In genomic region chr10:53010362-53010907, GRCh38 we compare ENCODE assay signal across 35 cellular contexts.
"Had no signal": no experiment of that assay in that cellular context is flagged by ENCODE, and none has a peak within 500 bp of the region (broad histone marks: within the 10 kb centered on the region; RNA-seq: fewer than 3 reads in every experiment).

No MANE protein-coding gene starts in this region.

- H3K9me3 Mint-ChIP-seq: activated naive CD4-positive, alpha-beta T cell treated with anti-CD3 and anti-CD28 coated beads for 36 hours; activated naive CD8-positive, alpha-beta T cell treated with anti-CD3 and anti-CD28 coated beads, Interleukin-2, amount 10 ng/mL, durations not matched to agents 7 days and 5 days; endodermal cell; naive B cell; neural crest cell; stimulated activated naive CD8-positive, alpha-beta T cell treated with anti-CD3 and anti-CD28 coated beads, Interleukin-15, Interleukin-2, amounts not matched to agents 100 ng/mL and 50 ng/mL, for 24 hours; T-helper 1 cell treated with Interleukin-12 subunit alpha and Interleukin-12 subunit beta and Interleukin-4 antibody, amounts not matched to agents 30 μg/mL and 1 μg/mL, for 36 hours had no signal

- H3K36me3 ChIP-seq: breast epithelium, thoracic aorta, WERI-Rb-1 had no signal

- ATAC-seq: activated CD4-positive, CD25-positive, alpha-beta regulatory T cell treated with anti-CD3 and anti-CD28 coated beads, Interleukin-2, amount 50 U/mL, for 24 hours; esophagus mucosa; left colon; sciatic nerve; stimulated activated effector memory CD8-positive, alpha-beta T cell treated with anti-CD3 and anti-CD28 coated beads, Interleukin-12 subunit alpha, Interleukin-12 subunit beta, amount 100 ng/mL, for 72 hours had no signal

- H3K9me3 ChIP-seq: breast epithelium, thoracic aorta had no signal

- H3K4me3 Mint-ChIP-seq: activated CD4-positive, alpha-beta memory T cell treated with anti-CD3 and anti-CD28 coated beads for 36 hours; activated naive CD4-positive, alpha-beta T cell treated with anti-CD3 and anti-CD28 coated beads for 36 hours; activated naive CD8-positive, alpha-beta T cell treated with anti-CD3 and anti-CD28 coated beads, Interleukin-2, amount 10 ng/mL, durations not matched to agents 7 days and 5 days; activated T-helper 1 cell treated with anti-CD3 and anti-CD28 coated beads, Interleukin-12 subunit alpha, Interleukin-12 subunit beta, Interleukin-2, Interleukin-4 antibody, amounts not matched to agents 30 ng/mL and 10 ng/mL and 1 ng/mL, durations not matched to agents 14 hours and 24 hours and 36 hours; dendritic cell treated with granulocyte-macrophage colony-stimulating factor and Interleukin-4, amounts not matched to agents 40 ng/mL and 50 ng/mL, for 4 days; endodermal cell; immature natural killer cell; naive B cell; neural crest cell; stimulated activated effector memory CD8-positive, alpha-beta T cell treated with anti-CD3 and anti-CD28 coated beads, Interleukin-12 subunit alpha, Interleukin-12 subunit beta, amount 100 ng/mL, for 72 hours; stimulated activated naive CD8-positive, alpha-beta T cell treated with anti-CD3 and anti-CD28 coated beads, Interleukin-15, Interleukin-2, amounts not matched to agents 100 ng/mL and 50 ng/mL, for 24 hours; T-helper 1 cell treated with Interleukin-12 subunit alpha and Interleukin-12 subunit beta and Interleukin-4 antibody, amounts not matched to agents 30 μg/mL and 1 μg/mL, for 36 hours had no signal

- FAIRE-seq: kidney, urothelium cell line had no signal

- H3K4me1 Mint-ChIP-seq: activated naive CD8-positive, alpha-beta T cell treated with anti-CD3 and anti-CD28 coated beads, Interleukin-2, amount 10 ng/mL, durations not matched to agents 7 days and 5 days; immature natural killer cell; naive B cell; neural crest cell; stimulated activated effector memory CD8-positive, alpha-beta T cell treated with anti-CD3 and anti-CD28 coated beads, Interleukin-12 subunit alpha, Interleukin-12 subunit beta, amount 100 ng/mL, for 72 hours had no signal

- H3K27me3 ChIP-seq: breast epithelium had no signal

- H3K27me3 Mint-ChIP-seq: activated CD4-positive, alpha-beta memory T cell treated with anti-CD3 and anti-CD28 coated beads for 36 hours; activated naive CD8-positive, alpha-beta T cell treated with anti-CD3 and anti-CD28 coated beads, Interleukin-2, amount 10 ng/mL, durations not matched to agents 7 days and 5 days; dendritic cell treated with granulocyte-macrophage colony-stimulating factor and Interleukin-4, amounts not matched to agents 40 ng/mL and 50 ng/mL, for 4 days; naive B cell; stimulated activated naive CD8-positive, alpha-beta T cell treated with anti-CD3 and anti-CD28 coated beads, Interleukin-15, Interleukin-2, amounts not matched to agents 100 ng/mL and 50 ng/mL, for 24 hours had no signal

- H3K36me3 Mint-ChIP-seq: activated CD4-positive, alpha-beta memory T cell treated with anti-CD3 and anti-CD28 coated beads for 36 hours; activated naive CD8-positive, alpha-beta T cell treated with anti-CD3 and anti-CD28 coated beads, Interleukin-2, amount 10 ng/mL, durations not matched to agents 7 days and 5 days; naive B cell; stimulated activated effector memory CD8-positive, alpha-beta T cell treated with anti-CD3 and anti-CD28 coated beads, Interleukin-12 subunit alpha, Interleukin-12 subunit beta, amount 100 ng/mL, for 72 hours had no signal

- H3K27ac ChIP-seq: breast epithelium, skin epidermis, thoracic aorta, WERI-Rb-1 had no signal

- H3K27ac Mint-ChIP-seq: activated CD4-positive, alpha-beta memory T cell treated with anti-CD3 and anti-CD28 coated beads for 36 hours; activated naive CD4-positive, alpha-beta T cell treated with anti-CD3 and anti-CD28 coated beads for 36 hours; activated naive CD8-positive, alpha-beta T cell treated with anti-CD3 and anti-CD28 coated beads, Interleukin-2, amount 10 ng/mL, durations not matched to agents 7 days and 5 days; activated T-helper 1 cell treated with anti-CD3 and anti-CD28 coated beads, Interleukin-12 subunit alpha, Interleukin-12 subunit beta, Interleukin-2, Interleukin-4 antibody, amounts not matched to agents 30 ng/mL and 10 ng/mL and 1 ng/mL, durations not matched to agents 14 hours and 24 hours and 36 hours; dendritic cell treated with granulocyte-macrophage colony-stimulating factor and Interleukin-4, amounts not matched to agents 40 ng/mL and 50 ng/mL, for 4 days; endodermal cell; immature natural killer cell; naive B cell; stimulated activated effector memory CD8-positive, alpha-beta T cell treated with anti-CD3 and anti-CD28 coated beads, Interleukin-12 subunit alpha, Interleukin-12 subunit beta, amount 100 ng/mL, for 72 hours; stimulated activated naive CD8-positive, alpha-beta T cell treated with anti-CD3 and anti-CD28 coated beads, Interleukin-15, Interleukin-2, amounts not matched to agents 100 ng/mL and 50 ng/mL, for 24 hours; T-helper 1 cell treated with Interleukin-12 subunit alpha and Interleukin-12 subunit beta and Interleukin-4 antibody, amounts not matched to agents 30 μg/mL and 1 μg/mL, for 36 hours had no signal

- DNase-seq: activated CD4-positive, alpha-beta memory T cell treated with anti-CD3 and anti-CD28 coated beads for 36 hours; activated CD4-positive, alpha-beta T cell treated with anti-CD3 and anti-CD28 coated beads for 48 hours; activated CD8-positive, alpha-beta memory T cell treated with anti-CD3 and anti-CD28 coated beads, Interleukin-2, amount 50 U/mL, for 4 hours; activated effector memory CD4-positive, alpha-beta T cell treated with anti-CD3 and anti-CD28 coated beads, Interleukin-2, amount 50 U/mL, for 16 hours; activated naive CD4-positive, alpha-beta T cell treated with anti-CD3 and anti-CD28 coated beads for 36 hours; activated naive CD8-positive, alpha-beta T cell treated with anti-CD3 and anti-CD28 coated beads, Interleukin-2, amount 10 ng/mL, durations not matched to agents 7 days and 5 days; activated T-cell treated with anti-CD3 and anti-CD28 coated beads, Interleukin-2, amount 50 U/mL, for 1 hour; central memory CD4-positive, alpha-beta T cell; endodermal cell; foreskin fibroblast; head of caudate nucleus; hippocampal formation; immature natural killer cell; kidney; left colon; mammary epithelial cell; naive B cell; occipital lobe; stimulated activated CD4-positive, alpha-beta T cell treated with anti-CD3 and anti-CD28 coated beads, Interleukin-4, amount 100 ng/mL, for 24 hours; T1000; trophoblast cell; WERI-Rb-1 had no signal

- H3K4me3 ChIP-seq: breast epithelium, skin epidermis, thoracic aorta had no signal

- H3K4me1 ChIP-seq: breast epithelium had no signal
